ENCODE assay signal across 25 cellular contexts in genomic region chr9:126459546-126459945, GRCh38.
A peak's percentile ranks its signal among the peaks of the same experiment; 100 is the strongest.
DNase-seq lines count a peak whose midpoint lies in the region; TF ChIP-seq lines count a peak whose summit lies in the region.
"Had no signal": no experiment of that assay in that cellular context is flagged by ENCODE, and none has a peak within 500 bp of the region (broad histone marks: within the 10 kb centered on the region; RNA-seq: fewer than 3 reads in every experiment).

No MANE protein-coding gene starts in this region.

- H3F3A ChIP-seq in MM.1S (ENCODE audit: insufficient read depth, low read length) = no peaks in the 10 kb centered on the region

- no peak overlapping the region for H3K9ac ChIP-seq in BLaER1 treated with 17β-estradiol and CSF1 and Interleukin-3, amounts not matched to agents 10 nM and 100 nM
- H3K9ac ChIP-seq in MM.1S (ENCODE audit: low read length) = no peak overlapping the region
- H3K9ac ChIP-seq: BLaER1, GM23248 had no signal

- H3K4me1 ChIP-seq in BLaER1 treated with 17β-estradiol and CSF1 and Interleukin-3, amounts not matched to agents 10 nM and 100 nM = peaks cover 10 to 31% (median 17%) of the 10 kb centered on the region in 10 experiments; a peak in 18 of 20 replicates
- H3K4me1 ChIP-seq in spleen = no peaks in the 10 kb centered on the region
- no peaks in the 10 kb centered on the region for H3K4me1 ChIP-seq in MM.1S (ENCODE audit: low read length)

- no peak for TF ChIP-seq POLR2A in spleen (IDR thresholded peaks at IDR 0.05)

- no peaks in the 10 kb centered on the region for H3K79me2 ChIP-seq in MM.1S (ENCODE audit: low read length)

- WGBS in spleen, 5 donors = 87 to 96% (median 95%) methylated on average over 13 to 16 of the region's 16 CpGs

- no peaks in the 10 kb centered on the region for H4K20me1 ChIP-seq in BLaER1 treated with 17β-estradiol and CSF1 and Interleukin-3, amounts not matched to agents 10 nM and 100 nM
- no peaks in the 10 kb centered on the region for H4K20me1 ChIP-seq in MM.1S (ENCODE audit: insufficient read depth, low read length)
- H4K20me1 ChIP-seq: BLaER1 had no signal

- intact Hi-C loops in spleen (cut with DNase I; ENCODE audit: low total_unique reads) = no loop called here

- 0 out of 22 replicates have a peak, but pooled peaks cover 0 to 3% (median 0%) of the 10 kb centered on the region in 11 experiments for H3K27me3 ChIP-seq in BLaER1 treated with 17β-estradiol and CSF1 and Interleukin-3, amounts not matched to agents 10 nM and 100 nM
- H3K27me3 ChIP-seq in spleen (replicated peaks in 1 of 7) = no peaks in the 10 kb centered on the region
- peaks cover 17% of the 10 kb centered on the region; the same call in 1 of the 2 replicates for H3K27me3 ChIP-seq in MM.1S (replicated peaks; ENCODE audit: insufficient read depth, low read length)
- H3K27me3 ChIP-seq: BLaER1, MG63 had no signal

- H3K4me3 ChIP-seq in BLaER1 treated with 17β-estradiol and CSF1 and Interleukin-3, amounts not matched to agents 10 nM and 100 nM = no peak overlapping the region
- no peak overlapping the region for H3K4me3 ChIP-seq in spleen
- no peak overlapping the region for H3K4me3 ChIP-seq in MM.1S (ENCODE audit: low read length)
- H3K4me3 ChIP-seq: BLaER1, GM23248, HAP-1, MG63, SK-N-MC had no signal

- DNase-seq in caudate nucleus (lab: John Stamatoyannopoulos, UW) (no peak), islet precursor cell (peak; percentile 34), spleen (peak; percentile 40), NCI-H1105 treated with DMSO at 0.1 percent for 48 hours (lab: John Stamatoyannopoulos, UW) (no peak), MM.1S (no peak), DMS79 (lab: John Stamatoyannopoulos, UW) (no peak), SIG-M5 treated with dmso at 0.1 percent for 504 hours (lab: John Stamatoyannopoulos, UW; ENCODE audit: unreplicated experiment) (no peak)
- DNase-seq: CD4-positive, alpha-beta T cell; DMS53; GM23248; HFFc6; KG1; MG63; NCI-H1048; NCI-H1417 treated with DMSO at 0.1 percent for 48 hours; NCI-H1694 treated with DMSO at 0.1 percent for 48 hours; NCI-H2081; NCI-H2227 treated with DMSO at 0.1 percent for 48 hours; NCI-H69; RPMI8226; SHP77 treated with DMSO at 0.1 percent for 48 hours had no signal

- H2AFZ ChIP-seq in MM.1S (ENCODE audit: low read length) = no peak overlapping the region
- H2AFZ ChIP-seq: GM23248 had no signal

- no peaks in the 10 kb centered on the region for H3K9me2 ChIP-seq in MM.1S (replicated peaks; ENCODE audit: insufficient read depth, low read length)

- TF ChIP-seq CTCF in spleen (IDR thresholded peaks at IDR 0.05 in 8 of 11, conservative IDR thresholded peaks at IDR 0.05 in 3 of 11) (no peak), MM.1S (IDR thresholded peaks at IDR 0.05; ENCODE audit: low read length) (no peak)

- H3K9me3 ChIP-seq in BLaER1 treated with 17β-estradiol and CSF1 and Interleukin-3, amounts not matched to agents 10 nM and 100 nM (replicated peaks in 1 of 11) = no peaks in the 10 kb centered on the region; a peak in 1 of 22 replicates
- H3K9me3 ChIP-seq in spleen = no peaks in the 10 kb centered on the region
- H3K9me3 ChIP-seq in MM.1S (replicated peaks; ENCODE audit: insufficient read depth, low read length) = no peaks in the 10 kb centered on the region
- H3K9me3 ChIP-seq: BLaER1, HAP-1, MG63 had no signal

- peak overlapping the region in 4 of 11 experiments; percentile 18 to 56 (median 30); a peak in 3 of 22 replicates for H3K27ac ChIP-seq in BLaER1 treated with 17β-estradiol and CSF1 and Interleukin-3, amounts not matched to agents 10 nM and 100 nM
- H3K27ac ChIP-seq in caudate nucleus (ENCODE audit: low read depth, low read length) (peak overlapping the region; percentile 83), spleen (no peak overlapping the region), MM.1S (ENCODE audit: low read length) (no peak overlapping the region)
- H3K27ac ChIP-seq: BLaER1, GM23248, SK-N-MC had no signal

- H3K36me3 ChIP-seq in BLaER1 treated with 17β-estradiol and CSF1 and Interleukin-3, amounts not matched to agents 10 nM and 100 nM = no peaks in the 10 kb centered on the region
- H3K36me3 ChIP-seq in spleen (peaks cover 0 to 55% (median 0%) of the 10 kb centered on the region in 6 donors), MM.1S (replicated peaks; ENCODE audit: insufficient read depth, low read length) (no peaks in the 10 kb centered on the region)
- H3K36me3 ChIP-seq: BLaER1, HAP-1, MG63 had no signal

- H3K4me2 ChIP-seq in BLaER1 treated with 17β-estradiol and CSF1 and Interleukin-3, amounts not matched to agents 10 nM and 100 nM = peak overlapping the region in 7 of 11 experiments; percentile 10 to 83 (median 71); a peak in 8 of 22 replicates
- H3K4me2 ChIP-seq in MM.1S (ENCODE audit: low read depth, low read length) = no peak overlapping the region

Comparison
In these comparisons a context has a peak if more than half of its experiments do, and no peak if none do; other contexts are left out.
1. DNase-seq: peak in islet precursor cell (single experiment) and spleen (single experiment); none in caudate nucleus (0 of 61), NCI-H1105 treated with DMSO at 0.1 percent for 48 hours (single experiment), MM.1S (single experiment), DMS79 (single experiment) and SIG-M5 treated with dmso at 0.1 percent for 504 hours (single experiment).